1 cellular context compared by ENCODE assay signal in the genomic region with DNA sequence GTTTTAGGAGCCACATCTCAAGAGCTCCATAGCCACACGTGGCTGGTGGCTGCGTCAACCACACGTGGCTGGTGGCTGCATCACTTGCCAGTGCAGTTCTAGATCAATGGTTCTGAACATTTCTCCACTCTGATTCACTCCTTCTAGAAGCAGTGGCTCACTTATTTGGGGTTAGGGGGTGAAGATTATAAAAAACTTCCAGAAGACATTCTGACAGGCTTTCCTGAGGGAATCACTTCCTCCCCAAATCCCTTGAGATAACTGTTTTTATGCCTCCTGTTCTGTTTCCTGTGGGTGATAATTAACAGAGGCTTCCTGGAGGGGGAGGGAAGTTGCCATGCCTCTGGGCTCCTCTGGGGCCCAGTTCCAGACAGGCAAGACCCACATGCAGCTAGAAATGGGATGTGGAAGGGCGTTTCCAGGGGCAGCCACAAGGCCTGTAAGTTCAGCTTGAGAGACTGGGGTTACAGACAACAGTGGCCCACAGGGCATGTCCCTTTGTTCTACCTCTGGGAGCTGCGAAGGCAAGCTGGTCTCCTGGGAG.
TF ChIP-seq lines count a peak whose summit lies in the region.

No MANE protein-coding gene starts in this region.

TF ChIP-seq in IMR-90, 13 proteins besides CTCF, POLR2A, EP300 and RAD21 (continued from another document):
- TF ChIP-seq, protein P1, sequence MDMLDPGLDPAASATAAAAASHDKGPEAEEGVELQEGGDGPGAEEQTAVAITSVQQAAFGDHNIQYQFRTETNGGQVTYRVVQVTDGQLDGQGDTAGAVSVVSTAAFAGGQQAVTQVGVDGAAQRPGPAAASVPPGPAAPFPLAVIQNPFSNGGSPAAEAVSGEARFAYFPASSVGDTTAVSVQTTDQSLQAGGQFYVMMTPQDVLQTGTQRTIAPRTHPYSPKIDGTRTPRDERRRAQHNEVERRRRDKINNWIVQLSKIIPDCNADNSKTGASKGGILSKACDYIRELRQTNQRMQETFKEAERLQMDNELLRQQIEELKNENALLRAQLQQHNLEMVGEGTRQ (IDR thresholded peaks at IDR 0.05; ENCODE audit: low read depth, low read length): no peak
- no peak for TF ChIP-seq FOS (IDR thresholded peaks at IDR 0.05; ENCODE audit: low read depth, low read length)
